Comparison of ENCODE assay signal across 9 cellular contexts in genomic region chr1:197799271-197799670, GRCh38. TPM values are rescaled to one million over a fixed set of nuclear protein-coding genes. Genes with fewer than 3 reads are reported as not detected.
DNase-seq lines count a peak whose midpoint lies in the region; ATAC-seq and TF ChIP-seq lines count a peak whose summit lies in the region.
"Had no signal": no experiment of that assay in that cellular context is flagged by ENCODE, and none has a peak within 500 bp of the region (broad histone marks: within the 10 kb centered on the region; RNA-seq: fewer than 3 reads in every experiment).

No MANE protein-coding gene starts in this region.

- no peak overlapping the region for H3K27ac Mint-ChIP-seq in activated CD4-positive, alpha-beta T cell treated with anti-CD3 and anti-CD28 coated beads for 36 hours
- H3K27ac Mint-ChIP-seq: activated naive CD4-positive, alpha-beta T cell treated with anti-CD3 and anti-CD28 coated beads, Interleukin-2, amount 10 ng/mL, durations not matched to agents 7 days and 5 days had no signal

- DNase-seq in GM23248 (peak; percentile 91), PC-3 (peak; percentile 34), fibroblast of lung (ENCODE audit: low read depth in 2 of 2) (peak; percentile 62 to 91), smooth muscle cell (lab: John Stamatoyannopoulos, UW; ENCODE audit: unreplicated experiment) (no peak), stomach (no peak), right atrium auricular region (ENCODE audit: low spot score) (no peak)
- no peak for DNase-seq in activated CD4-positive, alpha-beta T cell treated with anti-CD3 and anti-CD28 coated beads for 36 hours
- DNase-seq: activated naive CD4-positive, alpha-beta T cell treated with anti-CD3 and anti-CD28 coated beads, Interleukin-2, amount 10 ng/mL, durations not matched to agents 7 days and 5 days; NCI-H187 treated with DMSO at 0.1 percent for 48 hours had no signal

- H3K4me1 Mint-ChIP-seq in activated CD4-positive, alpha-beta T cell treated with anti-CD3 and anti-CD28 coated beads for 36 hours = no peaks in the 10 kb centered on the region
- H3K4me1 Mint-ChIP-seq: activated naive CD4-positive, alpha-beta T cell treated with anti-CD3 and anti-CD28 coated beads, Interleukin-2, amount 10 ng/mL, durations not matched to agents 7 days and 5 days had no signal

- TF ChIP-seq CTCF in PC-3 (conservative IDR thresholded peaks at IDR 0.05; ENCODE audit: low read depth, low read length) (no peak), fibroblast of lung (conservative IDR thresholded peaks at IDR 0.05 in 1 of 2, IDR thresholded peaks at IDR 0.05 in 1 of 2; ENCODE audit: low read depth in 1 of 2, low read length in 2 of 2) (no peak), smooth muscle cell (IDR thresholded peaks at IDR 0.05; ENCODE audit: borderline replicate concordance, insufficient read depth, poor library complexity, severe bottlenecking) (no peak), stomach (IDR thresholded peaks at IDR 0.05) (no peak), right atrium auricular region (IDR thresholded peaks at IDR 0.05) (no peak)

- H3K9ac ChIP-seq in GM23248 (0 out of 2 replicates have a peak overlapping the region, but pooled peaks have one; percentile 17), PC-3 (ENCODE audit: low read length) (no peak overlapping the region), fibroblast of lung (ENCODE audit: insufficient read depth, low read length) (no peak overlapping the region), smooth muscle cell (ENCODE audit: low read depth) (no peak overlapping the region)

- no peaks in the 10 kb centered on the region for H3K36me3 ChIP-seq in GM23248 (ENCODE audit: low read depth)
- no peaks in the 10 kb centered on the region for H3K36me3 ChIP-seq in PC-3 (ENCODE audit: low read depth, low read length)
- no peaks in the 10 kb centered on the region for H3K36me3 ChIP-seq in fibroblast of lung (ENCODE audit: control insufficient read depth, insufficient read depth, low read length)
- H3K36me3 ChIP-seq in smooth muscle cell (ENCODE audit: low read depth) = no peaks in the 10 kb centered on the region
- H3K36me3 ChIP-seq in stomach = no peaks in the 10 kb centered on the region
- no peaks in the 10 kb centered on the region for H3K36me3 ChIP-seq in right atrium auricular region

- H3K9me2 ChIP-seq in GM23248 (ENCODE audit: insufficient read depth) (no peaks in the 10 kb centered on the region), PC-3 (replicated peaks; ENCODE audit: low read length) (no peaks in the 10 kb centered on the region)

- H3K79me2 ChIP-seq in GM23248 (ENCODE audit: insufficient read depth) (no peaks in the 10 kb centered on the region), PC-3 (ENCODE audit: low read length) (no peaks in the 10 kb centered on the region), fibroblast of lung (ENCODE audit: control insufficient read depth, insufficient read depth, low read length) (no peaks in the 10 kb centered on the region), smooth muscle cell (ENCODE audit: low read depth) (no peaks in the 10 kb centered on the region)

- H3K4me3 Mint-ChIP-seq in activated CD4-positive, alpha-beta T cell treated with anti-CD3 and anti-CD28 coated beads for 36 hours = no peak overlapping the region
- H3K4me3 Mint-ChIP-seq: activated naive CD4-positive, alpha-beta T cell treated with anti-CD3 and anti-CD28 coated beads, Interleukin-2, amount 10 ng/mL, durations not matched to agents 7 days and 5 days had no signal

- peak overlapping the region; percentile 70 for H2AFZ ChIP-seq in GM23248
- H2AFZ ChIP-seq in PC-3 (ENCODE audit: low read length) = no peak overlapping the region
- peak overlapping the region; percentile 84 for H2AFZ ChIP-seq in fibroblast of lung (ENCODE audit: low read length)
- peak overlapping the region; percentile 83 for H2AFZ ChIP-seq in smooth muscle cell (ENCODE audit: low read depth)

- no peaks in the 10 kb centered on the region for H4K20me1 ChIP-seq in GM23248 (ENCODE audit: insufficient read depth)
- H4K20me1 ChIP-seq in PC-3 (ENCODE audit: low read length) = no peaks in the 10 kb centered on the region
- no peaks in the 10 kb centered on the region for H4K20me1 ChIP-seq in fibroblast of lung (ENCODE audit: control insufficient read depth, extremely low read depth, insufficient read depth, low read length)
- no peaks in the 10 kb centered on the region for H4K20me1 ChIP-seq in smooth muscle cell (ENCODE audit: low read depth)

- CTCF ChIA-PET in PC-3 (lab: Charles Lee) = no interaction called here
- CTCF ChIA-PET in activated CD4-positive, alpha-beta T cell treated with anti-CD3 and anti-CD28 coated beads for 36 hours (lab: Charles Lee) = interaction anchor here (1.0 to 1.6 kb wide), 3 partner anchors 9 to 153 kb away, joined by 3 to 6 read pairs (median 4); no protein-coding TSS in a partner anchor

- intact Hi-C loops in PC-3 (cut with micrococcal nuclease) (no loop called here), stomach (cut with DNase I; ENCODE audit: low total_unique reads) (no loop called here)
- intact Hi-C loops in activated CD4-positive, alpha-beta T cell treated with anti-CD3 and anti-CD28 coated beads for 36 hours (cut with DNase I, micrococcal nuclease) = no loop called here

- peaks cover 6% of the 10 kb centered on the region for H3K36me3 Mint-ChIP-seq in activated CD4-positive, alpha-beta T cell treated with anti-CD3 and anti-CD28 coated beads for 36 hours (ENCODE audit: low read depth)

- TF ChIP-seq POLR2A in stomach (IDR thresholded peaks at IDR 0.05) = no peak

- H3K9me3 ChIP-seq in GM23248 (ENCODE audit: low read depth) (no peaks in the 10 kb centered on the region), PC-3 (ENCODE audit: low read length) (no peaks in the 10 kb centered on the region), fibroblast of lung (ENCODE audit: control insufficient read depth, insufficient read depth, low read depth, low read length) (no peaks in the 10 kb centered on the region), smooth muscle cell (replicated peaks; ENCODE audit: low read depth) (peaks cover 9% of the 10 kb centered on the region), stomach (peaks cover 4 to 51% (median 23%) of the 10 kb centered on the region in 4 donors), right atrium auricular region (peaks cover 0 to 24% of the 10 kb centered on the region in 2 donors)

- BruUV-seq in PC-3 (replicated peaks; lab: Mats Ljungman, UMichigan) = no TSS peak

- peak; percentile 37; the same call in 1 of the 2 replicates for ATAC-seq in PC-3
- ATAC-seq in activated CD4-positive, alpha-beta T cell treated with anti-CD3 and anti-CD28 coated beads for 36 hours = no peak

- peaks cover 20% of the 10 kb centered on the region for H3K4me1 ChIP-seq in GM23248 (ENCODE audit: insufficient read depth)
- no peaks in the 10 kb centered on the region for H3K4me1 ChIP-seq in PC-3 (ENCODE audit: insufficient read depth, low read length)
- peaks cover 7% of the 10 kb centered on the region for H3K4me1 ChIP-seq in fibroblast of lung (ENCODE audit: control insufficient read depth, extremely low read depth, insufficient read depth, low read length)
- H3K4me1 ChIP-seq in smooth muscle cell (ENCODE audit: low read depth) = peaks cover 7% of the 10 kb centered on the region
- no peaks in the 10 kb centered on the region for H3K4me1 ChIP-seq in stomach
- H3K4me1 ChIP-seq in right atrium auricular region = no peaks in the 10 kb centered on the region

- POLR2A ChIA-PET in PC-3 (lab: Charles Lee; ENCODE audit: unreplicated experiment) = no interaction called here
- POLR2A ChIA-PET in activated CD4-positive, alpha-beta T cell treated with anti-CD3 and anti-CD28 coated beads for 36 hours (lab: Charles Lee) = no interaction called here

- H3K4me3 ChIP-seq in GM23248 (no peak overlapping the region), PC-3 (ENCODE audit: low read length) (no peak overlapping the region), fibroblast of lung (replicated peaks in 1 of 4; ENCODE audit: control extremely low read depth in 1 of 4, insufficient read depth in 1 of 4, low read depth in 3 of 4, low read length in 4 of 4) (no peak overlapping the region), smooth muscle cell (no peak overlapping the region), stomach (no peak overlapping the region), right atrium auricular region (no peak overlapping the region)

- H3K4me2 ChIP-seq in GM23248 (ENCODE audit: unreplicated experiment) = peak overlapping the region; percentile 42
- H3K4me2 ChIP-seq in PC-3 (ENCODE audit: low read length) = no peak overlapping the region
- no peak overlapping the region for H3K4me2 ChIP-seq in fibroblast of lung (ENCODE audit: extremely low read depth, insufficient read depth, low read length)
- H3K4me2 ChIP-seq in smooth muscle cell = peak overlapping the region; percentile 54

- H3F3A ChIP-seq in GM23248 (ENCODE audit: insufficient read depth) (no peaks in the 10 kb centered on the region), PC-3 (ENCODE audit: low read length, unreplicated experiment) (no peaks in the 10 kb centered on the region), smooth muscle cell (ENCODE audit: low read depth) (no peaks in the 10 kb centered on the region)

- no peaks in the 10 kb centered on the region for H3K27me3 ChIP-seq in GM23248 (replicated peaks; ENCODE audit: insufficient read depth)
- no peaks in the 10 kb centered on the region for H3K27me3 ChIP-seq in PC-3 (ENCODE audit: low read length)
- H3K27me3 ChIP-seq in fibroblast of lung (ENCODE audit: control insufficient read depth, insufficient read depth, low read length) = no peaks in the 10 kb centered on the region
- no peaks in the 10 kb centered on the region for H3K27me3 ChIP-seq in smooth muscle cell (ENCODE audit: low read depth)
- H3K27me3 ChIP-seq in stomach = no peaks in the 10 kb centered on the region
- H3K27me3 ChIP-seq in right atrium auricular region = no peaks in the 10 kb centered on the region

- TF ChIP-seq EP300 in stomach (IDR thresholded peaks at IDR 0.05) = no peak

- H3K27me3 Mint-ChIP-seq in activated CD4-positive, alpha-beta T cell treated with anti-CD3 and anti-CD28 coated beads for 36 hours = no peaks in the 10 kb centered on the region

- in situ Hi-C loops in GM23248 (cut with MboI) = no loop called here

- H3K27ac ChIP-seq in GM23248 = no peak overlapping the region
- H3K27ac ChIP-seq in PC-3 (ENCODE audit: low read length) = no peak overlapping the region
- H3K27ac ChIP-seq in fibroblast of lung (ENCODE audit: insufficient read depth, low read length) = no peak overlapping the region
- peak overlapping the region; percentile 45 for H3K27ac ChIP-seq in smooth muscle cell (ENCODE audit: low read depth)
- no peak overlapping the region for H3K27ac ChIP-seq in stomach
- H3K27ac ChIP-seq in right atrium auricular region = no peak overlapping the region

- peaks cover 30% of the 10 kb centered on the region for H3K9me3 Mint-ChIP-seq in activated CD4-positive, alpha-beta T cell treated with anti-CD3 and anti-CD28 coated beads for 36 hours (ENCODE audit: low read depth)

RNA-seq across cellular contexts. Expression of gene DENND1B, which starts 24.0 kb away (rescaled TPM):
- total RNA-seq in GM23248 (2014; rRNA removed; shearing (Covaris generic)) = 21.3 and 28.1 TPM in 2 replicates
- 8.9 and 9.2 TPM in 2 replicates for polyA plus RNA-seq in GM23248 (2016; fragmentation: Nextera tagmentation; extraction: Ambion mirVana)
- 7.4 and 10.9 TPM in 2 replicates for total RNA-seq in PC-3 (2014; rRNA removed)
- 6.7 and 8.4 TPM in 2 replicates for total RNA-seq in fibroblast of lung
- 4.0 and 5.5 TPM in 2 replicates for polyA plus RNA-seq in fibroblast of lung
- 2.1 and 3.0 TPM in 2 replicates for polyA plus RNA-seq in fibroblast of lung (2012)
- polyA minus RNA-seq in fibroblast of lung (ENCODE audit: low replicate concordance) = 5.0 and 6.7 TPM in 2 replicates
- 22.0 and 43.2 TPM in 2 replicates for total RNA-seq in smooth muscle cell
- polyA plus RNA-seq in smooth muscle cell = 7.5 and 8.7 TPM in 2 replicates
- 100 to 1,000 TPM in 1 of 5 donors, 10 to 100 TPM in 4; 12.2 to 435 (median 28.5) TPM for total RNA-seq in stomach
- polyA plus RNA-seq in stomach = 1 to 10 TPM; 2.9 to 4.9 (median 3.0) TPM
- 10 to 100 TPM; 11.8 to 16.0 TPM for total RNA-seq in right atrium auricular region
- total RNA-seq in activated CD4-positive, alpha-beta T cell treated with anti-CD3 and anti-CD28 coated beads for 36 hours = 10 to 100 TPM in 1 of 2 experiments, 1 to 10 TPM in 1; 9.6 to 12.6 TPM

Comparison
In these comparisons a context has a peak if more than half of its experiments do, and no peak if none do; other contexts are left out.
1. DNase-seq: peak in GM23248 (single experiment), PC-3 (single experiment) and fibroblast of lung (2 of 2); none in smooth muscle cell (single experiment), stomach (single experiment), right atrium auricular region (single experiment) and activated CD4-positive, alpha-beta T cell treated with anti-CD3 and anti-CD28 coated beads for 36 hours (single experiment).
2. H3K4me2 ChIP-seq: peak in GM23248 (single experiment) and smooth muscle cell (single experiment); none in PC-3 (single experiment) and fibroblast of lung (single experiment).